1 cellular context compared by ENCODE assay signal in the genomic region with DNA sequence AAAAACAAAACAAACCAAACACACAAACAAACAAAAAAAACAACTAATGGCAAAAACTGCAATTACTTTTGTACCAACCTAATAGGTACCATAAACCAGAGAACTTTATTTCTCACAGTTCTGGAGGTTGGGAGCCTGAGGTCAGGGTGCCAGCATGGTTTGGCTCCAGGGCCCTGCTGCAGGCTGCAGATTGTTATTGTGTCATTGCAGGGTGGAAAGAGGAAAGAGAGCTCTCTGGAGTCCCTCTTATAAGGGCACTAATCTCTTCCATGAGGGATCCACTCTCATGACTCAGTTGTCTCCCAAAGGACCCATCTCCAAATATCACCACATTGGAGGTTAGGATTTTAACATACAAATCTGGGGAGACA.
TF ChIP-seq lines count a peak whose summit lies in the region.

No MANE protein-coding gene starts in this region.

TF ChIP-seq in HepG2, 621 proteins besides CTCF, POLR2A, EP300 and RAD21:
- TF ChIP-seq ZNF335 (CRISPR knock-in tag; IDR thresholded peaks at IDR 0.05): no peak
- peak; percentile 80; the same call in 1 of the 2 replicates for TF ChIP-seq ZNF264 (CRISPR knock-in tag; IDR thresholded peaks at IDR 0.05)
